1 cellular context compared by ENCODE assay signal in genomic region chr1:27365372-27366112, GRCh38.
TF ChIP-seq lines count a peak whose summit lies in the region.

No MANE protein-coding gene starts in this region.

TF ChIP-seq in K562, 482 proteins besides CTCF, POLR2A, EP300 and RAD21 (continued from another document and continues in another):
- TF ChIP-seq CREB3L1 (IDR thresholded peaks at IDR 0.05; ENCODE audit: borderline replicate concordance, low read depth) (no peak), STAG1 (CRISPR knock-in tag; IDR thresholded peaks at IDR 0.05; ENCODE audit: borderline replicate concordance) (no peak), ZNF518B (CRISPR knock-in tag; IDR thresholded peaks at IDR 0.05) (no peak), HDAC6 (IDR thresholded peaks at IDR 0.05; ENCODE audit: low read depth, low read length) (no peak), ZNF655 (CRISPR knock-in tag; IDR thresholded peaks at IDR 0.05) (no peak), EWSR1 (IDR thresholded peaks at IDR 0.05; ENCODE audit: borderline replicate concordance, low read depth, partially characterized antibody) (no peak), ETV5 (CRISPR knock-in tag; IDR thresholded peaks at IDR 0.05; ENCODE audit: low read depth) (peak; percentile 80; the same call in 1 of the 2 replicates), BRF1 (IDR thresholded peaks at IDR 0.05; ENCODE audit: borderline replicate concordance, extremely low read depth, insufficient read length) (no peak), MYC (IDR thresholded peaks at IDR 0.05; ENCODE audit: low read depth, low read length) (0 out of 2 replicates have a peak, but pooled peaks have one; percentile 32), MYC (CRISPR knock-in tag; IDR thresholded peaks at IDR 0.05; ENCODE audit: borderline replicate concordance, low read depth) (no peak), ZBTB9 (CRISPR knock-in tag; IDR thresholded peaks at IDR 0.05) (no peak), SAP30 (IDR thresholded peaks at IDR 0.05; ENCODE audit: borderline replicate concordance, insufficient read depth, low read depth, low read length, poor library complexity, severe bottlenecking) (peak; percentile 35), E2F5 (CRISPR knock-in tag; IDR thresholded peaks at IDR 0.05) (no peak), SRF (CRISPR knock-in tag; IDR thresholded peaks at IDR 0.05) (no peak), ATF7 (IDR thresholded peaks at IDR 0.05) (peak; percentile 56; the same call in 1 of the 2 replicates), CREB1 (IDR thresholded peaks at IDR 0.05) (0 out of 2 replicates have a peak, but pooled peaks have one; percentile 18), CREB1 (CRISPR knock-in tag; IDR thresholded peaks at IDR 0.05) (0 out of 2 replicates have a peak, but pooled peaks have one; percentile 3), IRF9 (tag; IDR thresholded peaks at IDR 0.05) (no peak), ZNF41 (CRISPR knock-in tag; conservative IDR thresholded peaks at IDR 0.05) (no peak), ZNF232 (CRISPR knock-in tag; IDR thresholded peaks at IDR 0.05) (no peak), CEBPZ (IDR thresholded peaks at IDR 0.05; ENCODE audit: borderline replicate concordance, low read depth, low read length) (no peak), HMGN3 (IDR thresholded peaks at IDR 0.05; ENCODE audit: borderline replicate concordance, extremely low read depth, insufficient read length, low read depth, low read length) (peak; percentile 6), RFX1 (IDR thresholded peaks at IDR 0.05) (no peak), ZNF449 (CRISPR knock-in tag; IDR thresholded peaks at IDR 0.05) (no peak), CEBPB (tag; IDR thresholded peaks at IDR 0.05) (peak; percentile 48; the same call in 1 of the 2 replicates), TCF15 (CRISPR knock-in tag; IDR thresholded peaks at IDR 0.05) (no peak), GABPB1 (CRISPR knock-in tag; IDR thresholded peaks at IDR 0.05) (no peak), HDAC1 (IDR thresholded peaks at IDR 0.05) (peak in 1 of 2 experiments; percentile 33; a peak in 1 of 4 replicates), NR2C2 (CRISPR knock-in tag; IDR thresholded peaks at IDR 0.05) (no peak), NR2C2 (tag; IDR thresholded peaks at IDR 0.05) (no peak), CXXC5 (CRISPR knock-in tag; IDR thresholded peaks at IDR 0.05) (no peak; the same call in 1 of the 2 replicates), THAP7 (CRISPR knock-in tag; IDR thresholded peaks at IDR 0.05) (no peak), SFPQ (IDR thresholded peaks at IDR 0.05; ENCODE audit: low read depth, low read length) (no peak), STAT5B (CRISPR knock-in tag; IDR thresholded peaks at IDR 0.05) (no peak), CTCFL (IDR thresholded peaks at IDR 0.05; ENCODE audit: borderline replicate concordance, insufficient read depth, low read depth, low read length, poor library complexity, severe bottlenecking) (no peak), PTTG1 (tag; IDR thresholded peaks at IDR 0.05; ENCODE audit: low read depth) (no peak), RBM39 (optimal IDR thresholded peaks at IDR 0.05; ENCODE audit: low read depth, low read length) (no peak), SAFB (IDR thresholded peaks at IDR 0.05; ENCODE audit: borderline replicate concordance, low read depth, low read length) (no peak)
